8 cellular contexts compared by ENCODE assay signal in genomic region chr13:98143601-98144500, GRCh38. TPM values are rescaled to one million over a fixed set of nuclear protein-coding genes. Genes with fewer than 3 reads are reported as not detected.
DNase-seq lines count a peak whose midpoint lies in the region; ATAC-seq and TF ChIP-seq lines count a peak whose summit lies in the region.

No MANE protein-coding gene starts in this region.

- DNase-seq in GM06990 (ENCODE audit: extremely low read depth, insufficient read length) (no peak), HEK293T (ENCODE audit: extremely low spot score) (peak; percentile 16), SW480 (ENCODE audit: low spot score) (peak; percentile 28), fibroblast of mammary gland (ENCODE audit: low read depth) (peak; percentile 62), neural crest cell (ENCODE audit: low read depth, low spot score) (peak; percentile 18), GM19240 (ENCODE audit: insufficient read length, low spot score) (no peak)
- DNase-seq in central memory CD4-positive, alpha-beta T cell, result no peak

- H3K9me3 Mint-ChIP-seq in neural crest cell, result no peaks in the 10 kb centered on the region

- H3K27ac Mint-ChIP-seq in neural crest cell (ENCODE audit: unreplicated experiment), result peak overlapping the region; percentile 98

- peak overlapping the region; percentile 61 for H3K4me3 ChIP-seq in GM06990 (replicated peaks; ENCODE audit: low read depth, low read length)
- H3K4me3 ChIP-seq in fibroblast of mammary gland (ENCODE audit: control insufficient read depth, low read depth, low read length), result peak overlapping the region; percentile 69

- POLR2A ChIA-PET in HEK293T (lab: Yijun Ruan, JAX), result no interaction called here

- CTCF ChIA-PET in HEK293T (lab: Yijun Ruan, JAX), result no interaction called here

- H3K27me3 Mint-ChIP-seq in neural crest cell (ENCODE audit: low read depth), result peaks cover 18% of the 10 kb centered on the region

- ATAC-seq in GM19467 (IDR thresholded peaks at IDR 0.05; ENCODE audit: unreplicated experiment), result no peak

- TF ChIP-seq CTCF in GM06990 (IDR thresholded peaks at IDR 0.05; ENCODE audit: insufficient read depth, low read length, poor library complexity, severe bottlenecking), result no peak
- no peak for TF ChIP-seq CTCF in fibroblast of mammary gland (conservative IDR thresholded peaks at IDR 0.05; ENCODE audit: control insufficient read depth, insufficient read depth, low read depth, low read length)
- TF ChIP-seq CTCF in neural crest cell (conservative IDR thresholded peaks at IDR 0.05), result no peak

- no peaks in the 10 kb centered on the region for H3K36me3 ChIP-seq in GM06990 (ENCODE audit: control insufficient read depth, insufficient read depth, low read length)

- peaks cover 2% of the 10 kb centered on the region; the same call in 1 of the 2 replicates for H3K27me3 ChIP-seq in GM06990 (replicated peaks; ENCODE audit: control insufficient read depth, insufficient read depth, low read length)

- peak overlapping the region; percentile 91 for H3K4me3 Mint-ChIP-seq in neural crest cell

- peaks cover 57% of the 10 kb centered on the region for H3K4me1 Mint-ChIP-seq in neural crest cell

- no peaks in the 10 kb centered on the region for H3K36me3 Mint-ChIP-seq in neural crest cell (ENCODE audit: low read depth)

TF ChIP-seq in HEK293T, 16 proteins besides CTCF, POLR2A, EP300 and RAD21:
- TF ChIP-seq FOXA1 (IDR thresholded peaks at IDR 0.05) (no peak), SP1 (IDR thresholded peaks at IDR 0.05) (no peak), FOXK2 (IDR thresholded peaks at IDR 0.05) (no peak), NFRKB (IDR thresholded peaks at IDR 0.05) (no peak), LEF1 (IDR thresholded peaks at IDR 0.05; ENCODE audit: borderline replicate concordance) (no peak), PKNOX1 (IDR thresholded peaks at IDR 0.05) (no peak)

RNA-seq across cellular contexts. Expression of gene FARP1, which starts 1.0 kb away (rescaled TPM):
- total RNA-seq in neural crest cell, result 138 and 139 TPM in 2 replicates

RNA-seq across cellular contexts. Expression of gene RNF113B, which starts 33.2 kb away (rescaled TPM):
- total RNA-seq in neural crest cell, result not detected in 2 replicates

Comparison
In these comparisons a context has a peak if more than half of its experiments do, and no peak if none do; other contexts are left out.
1. DNase-seq: peak in HEK293T (single experiment), SW480 (single experiment), fibroblast of mammary gland (single experiment) and neural crest cell (single experiment); none in GM06990 (single experiment), GM19240 (single experiment) and central memory CD4-positive, alpha-beta T cell (single experiment).